21 cellular contexts compared by ENCODE assay signal in genomic region chr7:65397730-65398142, GRCh38. TPM values are rescaled to one million over a fixed set of nuclear protein-coding genes. Genes with fewer than 3 reads are reported as not detected.
A peak's percentile ranks its signal among the peaks of the same experiment; 100 is the strongest.
DNase-seq lines count a peak whose midpoint lies in the region; ATAC-seq and TF ChIP-seq lines count a peak whose summit lies in the region.
"Had no signal": no experiment of that assay in that cellular context is flagged by ENCODE, and none has a peak within 500 bp of the region (broad histone marks: within the 10 kb centered on the region; RNA-seq: fewer than 3 reads in every experiment).

No MANE protein-coding gene starts in this region.

- H3K27ac ChIP-seq in breast epithelium (peak overlapping the region in 1 of 2 donors; percentile 22), hepatocyte (no peak overlapping the region)
- H3K27ac ChIP-seq: ascending aorta, HL-60, left lung, spleen had no signal

- peaks cover 20 to 48% of the 10 kb centered on the region in 2 donors for H3K9me3 ChIP-seq in breast epithelium
- peaks cover 4% of the 10 kb centered on the region for H3K9me3 ChIP-seq in hepatocyte (ENCODE audit: low read depth)

- peak overlapping the region; percentile 38 for H3K4me2 ChIP-seq in hepatocyte

- H2AFZ ChIP-seq in hepatocyte: no peak overlapping the region

- 59% methylated on average over 4 of the region's 4 CpGs for WGBS in hepatocyte (ENCODE audit: low lambda C conversion rate, missing lambda C conversion rate)

- peaks cover 29% of the 10 kb centered on the region for H3K79me2 ChIP-seq in hepatocyte

- H3K9me3 Mint-ChIP-seq in MCF 10A (ENCODE audit: unreplicated experiment) (no peaks in the 10 kb centered on the region), WTC11 (peaks cover 35% of the 10 kb centered on the region)

- no peaks in the 10 kb centered on the region for H3K9me2 ChIP-seq in hepatocyte (replicated peaks; ENCODE audit: insufficient read depth)

- H4K20me1 ChIP-seq in hepatocyte (ENCODE audit: insufficient read depth, poor library complexity, severe bottlenecking): no peaks in the 10 kb centered on the region

- DNase-seq in breast epithelium (ENCODE audit: low spot score in 2 of 2) (no peak), MCF 10A (ENCODE audit: unreplicated experiment) (no peak), WTC11 (ENCODE audit: low spot score) (no peak), hepatocyte (ENCODE audit: low spot score) (peak; percentile 55), LoVo (ENCODE audit: low spot score) (no peak), NCI-H2227 treated with DMSO at 0.1 percent for 48 hours (lab: John Stamatoyannopoulos, UW) (no peak)
- no peak for DNase-seq in activated CD4-positive, alpha-beta T cell treated with anti-CD3 and anti-CD28 coated beads, Interleukin-2, amount 50 U/mL, for 48 hours
- DNase-seq: activated CD8-positive, alpha-beta memory T cell treated with anti-CD3 and anti-CD28 coated beads, Interleukin-2, amount 10 ng/mL, durations not matched to agents 7 days and 5 days; activated gamma-delta T cell treated with Interleukin-2 at 50 U/mL for 16 hours; left lung; NCI-H1694; NCI-H69; posterior cingulate gyrus; spleen; stimulated activated naive B cell treated with anti-CD40 and anti-IgM and Interleukin-4, amounts not matched to agents 10 μg/mL and 1 μg/mL and 100 μg/mL, for 72 hours; T-helper 2 cell; trophoblast cell had no signal

- POLR2A ChIA-PET in MCF 10A (lab: Yijun Ruan, JAX) (interaction anchor here (0.7 kb wide), 1 partner anchor 37 kb away, joined by 3 read pairs; no protein-coding TSS in a partner anchor), WTC11 (lab: Charles Lee) (no interaction called here)

- H3K4me3 ChIP-seq in breast epithelium (no peak overlapping the region), hepatocyte (no peak overlapping the region)
- H3K4me3 ChIP-seq: ascending aorta, left lung, spleen had no signal

- H3K36me3 Mint-ChIP-seq in MCF 10A (ENCODE audit: insufficient read depth, unreplicated experiment) (peaks cover 45% of the 10 kb centered on the region), WTC11 (peaks cover 63% of the 10 kb centered on the region)

- no peaks in the 10 kb centered on the region for H3K36me3 ChIP-seq in breast epithelium
- no peaks in the 10 kb centered on the region for H3K36me3 ChIP-seq in hepatocyte (replicated peaks; ENCODE audit: insufficient read depth, low read depth)

- H3K4me1 ChIP-seq in breast epithelium (no peaks in the 10 kb centered on the region), hepatocyte (ENCODE audit: insufficient read depth) (no peaks in the 10 kb centered on the region)
- H3K4me1 ChIP-seq: ascending aorta, left lung, spleen had no signal

- H3K4me3 Mint-ChIP-seq in MCF 10A (ENCODE audit: unreplicated experiment) (no peak overlapping the region), WTC11 (no peak overlapping the region)
- H3K4me3 Mint-ChIP-seq: activated CD8-positive, alpha-beta memory T cell treated with anti-CD3 and anti-CD28 coated beads, Interleukin-2, amount 10 ng/mL, durations not matched to agents 7 days and 5 days; stimulated activated naive B cell treated with anti-CD40 and anti-IgM and Interleukin-4, amounts not matched to agents 10 μg/mL and 1 μg/mL and 100 μg/mL, for 72 hours had no signal

- H3K27me3 ChIP-seq in breast epithelium (no peaks in the 10 kb centered on the region), hepatocyte (no peaks in the 10 kb centered on the region)
- H3K27me3 ChIP-seq: ascending aorta, left lung, spleen had no signal

- ATAC-seq in WTC11 (peak; percentile 62), GM19452 (IDR thresholded peaks at IDR 0.05; ENCODE audit: unreplicated experiment) (no peak)
- ATAC-seq: activated CD4-positive, CD25-positive, alpha-beta regulatory T cell treated with anti-CD3 and anti-CD28 coated beads, Interleukin-2, amount 50 U/mL, for 24 hours; activated CD8-positive, alpha-beta memory T cell treated with anti-CD3 and anti-CD28 coated beads, Interleukin-2, amount 10 ng/mL, durations not matched to agents 7 days and 5 days; left lung; stimulated activated naive B cell treated with anti-CD40 and anti-IgM and Interleukin-4, amounts not matched to agents 10 μg/mL and 1 μg/mL and 100 μg/mL, for 72 hours had no signal

- H3K27me3 Mint-ChIP-seq in MCF 10A (ENCODE audit: insufficient read depth, unreplicated experiment): no peaks in the 10 kb centered on the region
- H3K27me3 Mint-ChIP-seq in WTC11 (ENCODE audit: low read depth): no peaks in the 10 kb centered on the region
- H3K27me3 Mint-ChIP-seq: activated CD8-positive, alpha-beta memory T cell treated with anti-CD3 and anti-CD28 coated beads, Interleukin-2, amount 10 ng/mL, durations not matched to agents 7 days and 5 days; stimulated activated naive B cell treated with anti-CD40 and anti-IgM and Interleukin-4, amounts not matched to agents 10 μg/mL and 1 μg/mL and 100 μg/mL, for 72 hours had no signal

- no peak overlapping the region for H3K27ac Mint-ChIP-seq in MCF 10A (ENCODE audit: low read depth, unreplicated experiment)
- no peak overlapping the region; the same call in 1 of the 2 replicates for H3K27ac Mint-ChIP-seq in WTC11
- H3K27ac Mint-ChIP-seq: activated CD8-positive, alpha-beta memory T cell treated with anti-CD3 and anti-CD28 coated beads, Interleukin-2, amount 10 ng/mL, durations not matched to agents 7 days and 5 days; stimulated activated naive B cell treated with anti-CD40 and anti-IgM and Interleukin-4, amounts not matched to agents 10 μg/mL and 1 μg/mL and 100 μg/mL, for 72 hours had no signal

- TF ChIP-seq CTCF in breast epithelium (IDR thresholded peaks at IDR 0.05): peak in 2 of 3 donors; percentile 37 to 46
- no peak for TF ChIP-seq CTCF in MCF 10A (IDR thresholded peaks at IDR 0.05; ENCODE audit: unreplicated experiment)
- TF ChIP-seq CTCF in WTC11 (IDR thresholded peaks at IDR 0.05): no peak
- TF ChIP-seq CTCF in hepatocyte (IDR thresholded peaks at IDR 0.05; ENCODE audit: poor library complexity): peak; percentile 17

- TF ChIP-seq POLR2A in breast epithelium (IDR thresholded peaks at IDR 0.05): no peak

- H3K4me1 Mint-ChIP-seq in MCF 10A (ENCODE audit: insufficient read depth, unreplicated experiment) (no peaks in the 10 kb centered on the region), WTC11 (no peaks in the 10 kb centered on the region)
- H3K4me1 Mint-ChIP-seq: activated CD8-positive, alpha-beta memory T cell treated with anti-CD3 and anti-CD28 coated beads, Interleukin-2, amount 10 ng/mL, durations not matched to agents 7 days and 5 days had no signal

- CTCF ChIA-PET in MCF 10A (lab: Yijun Ruan, JAX): no interaction called here
- CTCF ChIA-PET in WTC11 (lab: Charles Lee): no interaction called here

- intact Hi-C loops in breast epithelium (cut with DNase I; ENCODE audit: low total_unique reads) (no loop called here), MCF 10A (cut with micrococcal nuclease) (no loop called here)

- BruUV-seq in MCF 10A (replicated peaks; lab: Mats Ljungman, UMichigan): no TSS peak

TF ChIP-seq in WTC11, 78 proteins besides CTCF, POLR2A, EP300 and RAD21:
- TF ChIP-seq ZNF416 (CRISPR knock-in tag; IDR thresholded peaks at IDR 0.05) (no peak), GABPB1 (CRISPR knock-in tag; IDR thresholded peaks at IDR 0.05) (peak; percentile 57; the same call in 1 of the 2 replicates), NR3C1 (CRISPR knock-in tag; conservative IDR thresholded peaks at IDR 0.05; ENCODE audit: low read depth) (no peak)

RNA-seq across cellular contexts. Expression of gene ZNF92, which starts 24.1 kb away (rescaled TPM):
- total RNA-seq in breast epithelium (10 to 100 TPM in 2 of 3 donors, 1 to 10 TPM in 1; 7.7 to 38.8 (median 28.5) TPM), MCF 10A (2022) (5.4 and 5.6 TPM in 2 replicates), WTC11 (2021) (30.7 to 32.4 TPM (median 30.7 TPM) in 3 replicates), hepatocyte (10.1 and 11.3 TPM in 2 replicates)
- polyA plus RNA-seq in hepatocyte: 3.0 TPM in 2 replicates

Comparison
In these comparisons a context has a peak if more than half of its experiments do, and no peak if none do; other contexts are left out.
1. CTCF ChIP-seq: peak in breast epithelium (2 of 3) and hepatocyte (single experiment); none in MCF 10A (single experiment) and WTC11 (single experiment).